ENCODE assay signal across 1 cellular context in the genomic region with DNA sequence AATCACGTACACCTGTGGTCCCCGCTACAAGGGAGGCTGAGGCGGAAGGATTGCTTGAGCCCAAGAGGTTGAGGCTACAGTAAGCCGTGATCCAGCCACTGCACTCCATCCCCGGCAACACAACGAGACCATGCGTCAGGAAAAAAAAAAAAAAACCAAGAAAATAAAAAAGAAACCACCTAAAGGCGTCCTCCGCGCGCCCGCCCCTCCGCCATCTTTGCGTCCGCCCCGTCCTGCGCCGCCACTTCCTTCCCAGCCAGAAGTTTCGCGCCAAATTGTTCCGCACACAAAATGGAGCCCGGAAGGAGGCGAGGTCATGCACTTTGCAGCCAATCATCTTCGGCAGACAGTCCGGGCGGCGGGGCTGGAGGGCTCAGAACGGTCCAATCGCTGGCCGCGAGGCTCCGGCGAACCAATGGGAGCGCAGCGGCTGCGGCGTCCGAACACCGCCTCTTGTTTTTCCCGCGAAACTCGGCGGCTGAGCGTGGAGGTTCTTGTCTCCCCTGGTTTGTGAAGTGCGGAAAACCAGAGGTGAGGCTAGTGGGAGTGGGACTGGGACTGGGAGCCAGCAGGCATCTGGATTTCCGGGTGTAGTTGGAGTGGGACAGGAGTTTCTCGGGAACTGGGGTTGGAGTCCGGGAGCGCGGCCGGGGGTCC.
TF ChIP-seq lines count a peak whose summit lies in the region.

Gene MCM5, plus strand, starts transcription at position 463 of the 657 bp plus-strand sequence. CDS start 299 bp downstream, outside the sequence.

TF ChIP-seq in HepG2, 621 proteins besides CTCF, POLR2A, EP300 and RAD21 (continued from another document and continues in another):
- TF ChIP-seq, protein P1, sequence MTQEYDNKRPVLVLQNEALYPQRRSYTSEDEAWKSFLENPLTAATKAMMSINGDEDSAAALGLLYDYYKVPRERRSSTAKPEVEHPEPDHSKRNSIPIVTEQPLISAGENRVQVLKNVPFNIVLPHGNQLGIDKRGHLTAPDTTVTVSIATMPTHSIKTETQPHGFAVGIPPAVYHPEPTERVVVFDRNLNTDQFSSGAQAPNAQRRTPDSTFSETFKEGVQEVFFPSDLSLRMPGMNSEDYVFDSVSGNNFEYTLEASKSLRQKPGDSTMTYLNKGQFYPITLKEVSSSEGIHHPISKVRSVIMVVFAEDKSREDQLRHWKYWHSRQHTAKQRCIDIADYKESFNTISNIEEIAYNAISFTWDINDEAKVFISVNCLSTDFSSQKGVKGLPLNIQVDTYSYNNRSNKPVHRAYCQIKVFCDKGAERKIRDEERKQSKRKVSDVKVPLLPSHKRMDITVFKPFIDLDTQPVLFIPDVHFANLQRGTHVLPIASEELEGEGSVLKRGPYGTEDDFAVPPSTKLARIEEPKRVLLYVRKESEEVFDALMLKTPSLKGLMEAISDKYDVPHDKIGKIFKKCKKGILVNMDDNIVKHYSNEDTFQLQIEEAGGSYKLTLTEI (CRISPR knock-in tag; conservative IDR thresholded peaks at IDR 0.05): no peak
- peak; percentile 95 for TF ChIP-seq CSRNP1 (CRISPR knock-in tag; IDR thresholded peaks at IDR 0.05)
- TF ChIP-seq ZGPAT (CRISPR knock-in tag; IDR thresholded peaks at IDR 0.05): 0 out of 2 replicates have a peak, but pooled peaks have one; percentile 31
- TF ChIP-seq TBP (CRISPR knock-in tag; IDR thresholded peaks at IDR 0.05): no peak
- TF ChIP-seq HDAC6 (IDR thresholded peaks at IDR 0.05; ENCODE audit: low read depth, low read length): no peak
- TF ChIP-seq, protein P2, sequence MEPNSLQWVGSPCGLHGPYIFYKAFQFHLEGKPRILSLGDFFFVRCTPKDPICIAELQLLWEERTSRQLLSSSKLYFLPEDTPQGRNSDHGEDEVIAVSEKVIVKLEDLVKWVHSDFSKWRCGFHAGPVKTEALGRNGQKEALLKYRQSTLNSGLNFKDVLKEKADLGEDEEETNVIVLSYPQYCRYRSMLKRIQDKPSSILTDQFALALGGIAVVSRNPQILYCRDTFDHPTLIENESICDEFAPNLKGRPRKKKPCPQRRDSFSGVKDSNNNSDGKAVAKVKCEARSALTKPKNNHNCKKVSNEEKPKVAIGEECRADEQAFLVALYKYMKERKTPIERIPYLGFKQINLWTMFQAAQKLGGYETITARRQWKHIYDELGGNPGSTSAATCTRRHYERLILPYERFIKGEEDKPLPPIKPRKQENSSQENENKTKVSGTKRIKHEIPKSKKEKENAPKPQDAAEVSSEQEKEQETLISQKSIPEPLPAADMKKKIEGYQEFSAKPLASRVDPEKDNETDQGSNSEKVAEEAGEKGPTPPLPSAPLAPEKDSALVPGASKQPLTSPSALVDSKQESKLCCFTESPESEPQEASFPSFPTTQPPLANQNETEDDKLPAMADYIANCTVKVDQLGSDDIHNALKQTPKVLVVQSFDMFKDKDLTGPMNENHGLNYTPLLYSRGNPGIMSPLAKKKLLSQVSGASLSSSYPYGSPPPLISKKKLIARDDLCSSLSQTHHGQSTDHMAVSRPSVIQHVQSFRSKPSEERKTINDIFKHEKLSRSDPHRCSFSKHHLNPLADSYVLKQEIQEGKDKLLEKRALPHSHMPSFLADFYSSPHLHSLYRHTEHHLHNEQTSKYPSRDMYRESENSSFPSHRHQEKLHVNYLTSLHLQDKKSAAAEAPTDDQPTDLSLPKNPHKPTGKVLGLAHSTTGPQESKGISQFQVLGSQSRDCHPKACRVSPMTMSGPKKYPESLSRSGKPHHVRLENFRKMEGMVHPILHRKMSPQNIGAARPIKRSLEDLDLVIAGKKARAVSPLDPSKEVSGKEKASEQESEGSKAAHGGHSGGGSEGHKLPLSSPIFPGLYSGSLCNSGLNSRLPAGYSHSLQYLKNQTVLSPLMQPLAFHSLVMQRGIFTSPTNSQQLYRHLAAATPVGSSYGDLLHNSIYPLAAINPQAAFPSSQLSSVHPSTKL (CRISPR knock-in tag; IDR thresholded peaks at IDR 0.05): no peak
- peak; percentile 78 for TF ChIP-seq ZNF777 (CRISPR knock-in tag; IDR thresholded peaks at IDR 0.05)
- TF ChIP-seq ZSCAN9 (CRISPR knock-in tag; IDR thresholded peaks at IDR 0.05; ENCODE audit: borderline replicate concordance): peak; percentile 68; the same call in 1 of the 2 replicates
- no peak for TF ChIP-seq SSRP1 (CRISPR knock-in tag; IDR thresholded peaks at IDR 0.05)
- peak; percentile 23; the same call in 1 of the 2 replicates for TF ChIP-seq MXD4 (CRISPR knock-in tag; IDR thresholded peaks at IDR 0.05)
- TF ChIP-seq, protein P3, sequence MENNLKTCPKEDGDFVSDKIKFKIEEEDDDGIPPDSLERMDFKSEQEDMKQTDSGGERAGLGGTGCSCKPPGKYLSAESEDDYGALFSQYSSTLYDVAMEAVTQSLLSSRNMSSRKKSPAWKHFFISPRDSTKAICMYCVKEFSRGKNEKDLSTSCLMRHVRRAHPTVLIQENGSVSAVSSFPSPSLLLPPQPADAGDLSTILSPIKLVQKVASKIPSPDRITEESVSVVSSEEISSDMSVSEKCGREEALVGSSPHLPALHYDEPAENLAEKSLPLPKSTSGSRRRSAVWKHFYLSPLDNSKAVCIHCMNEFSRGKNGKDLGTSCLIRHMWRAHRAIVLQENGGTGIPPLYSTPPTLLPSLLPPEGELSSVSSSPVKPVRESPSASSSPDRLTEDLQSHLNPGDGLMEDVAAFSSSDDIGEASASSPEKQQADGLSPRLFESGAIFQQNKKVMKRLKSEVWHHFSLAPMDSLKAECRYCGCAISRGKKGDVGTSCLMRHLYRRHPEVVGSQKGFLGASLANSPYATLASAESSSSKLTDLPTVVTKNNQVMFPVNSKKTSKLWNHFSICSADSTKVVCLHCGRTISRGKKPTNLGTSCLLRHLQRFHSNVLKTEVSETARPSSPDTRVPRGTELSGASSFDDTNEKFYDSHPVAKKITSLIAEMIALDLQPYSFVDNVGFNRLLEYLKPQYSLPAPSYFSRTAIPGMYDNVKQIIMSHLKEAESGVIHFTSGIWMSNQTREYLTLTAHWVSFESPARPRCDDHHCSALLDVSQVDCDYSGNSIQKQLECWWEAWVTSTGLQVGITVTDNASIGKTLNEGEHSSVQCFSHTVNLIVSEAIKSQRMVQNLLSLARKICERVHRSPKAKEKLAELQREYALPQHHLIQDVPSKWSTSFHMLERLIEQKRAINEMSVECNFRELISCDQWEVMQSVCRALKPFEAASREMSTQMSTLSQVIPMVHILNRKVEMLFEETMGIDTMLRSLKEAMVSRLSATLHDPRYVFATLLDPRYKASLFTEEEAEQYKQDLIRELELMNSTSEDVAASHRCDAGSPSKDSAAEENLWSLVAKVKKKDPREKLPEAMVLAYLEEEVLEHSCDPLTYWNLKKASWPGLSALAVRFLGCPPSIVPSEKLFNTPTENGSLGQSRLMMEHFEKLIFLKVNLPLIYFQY (CRISPR knock-in tag; IDR thresholded peaks at IDR 0.05; ENCODE audit: borderline replicate concordance): no peak
- peak; percentile 92 for TF ChIP-seq ATF7-NPFF (CRISPR knock-in tag; IDR thresholded peaks at IDR 0.05; ENCODE audit: low read depth)
- TF ChIP-seq ZNF382 (CRISPR knock-in tag; IDR thresholded peaks at IDR 0.05; ENCODE audit: borderline replicate concordance): no peak
- TF ChIP-seq HCFC1 (IDR thresholded peaks at IDR 0.05; ENCODE audit: low read depth, low read length): no peak; the same call in 1 of the 2 replicates
- TF ChIP-seq PHF21A (CRISPR knock-in tag; IDR thresholded peaks at IDR 0.05): peak; percentile 59; the same call in 1 of the 2 replicates
- no peak for TF ChIP-seq DPF2 (CRISPR knock-in tag; IDR thresholded peaks at IDR 0.05; ENCODE audit: borderline replicate concordance, low read depth)
- 0 out of 2 replicates have a peak, but pooled peaks have one; percentile 48 for TF ChIP-seq ZNF343 (CRISPR knock-in tag; IDR thresholded peaks at IDR 0.05)
- 0 out of 2 replicates have a peak, but pooled peaks have one; percentile 53 for TF ChIP-seq BATF2 (CRISPR knock-in tag; IDR thresholded peaks at IDR 0.05)
- TF ChIP-seq, protein P4, sequence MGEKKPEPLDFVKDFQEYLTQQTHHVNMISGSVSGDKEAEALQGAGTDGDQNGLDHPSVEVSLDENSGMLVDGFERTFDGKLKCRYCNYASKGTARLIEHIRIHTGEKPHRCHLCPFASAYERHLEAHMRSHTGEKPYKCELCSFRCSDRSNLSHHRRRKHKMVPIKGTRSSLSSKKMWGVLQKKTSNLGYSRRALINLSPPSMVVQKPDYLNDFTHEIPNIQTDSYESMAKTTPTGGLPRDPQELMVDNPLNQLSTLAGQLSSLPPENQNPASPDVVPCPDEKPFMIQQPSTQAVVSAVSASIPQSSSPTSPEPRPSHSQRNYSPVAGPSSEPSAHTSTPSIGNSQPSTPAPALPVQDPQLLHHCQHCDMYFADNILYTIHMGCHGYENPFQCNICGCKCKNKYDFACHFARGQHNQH (CRISPR knock-in tag; IDR thresholded peaks at IDR 0.05): 0 out of 2 replicates have a peak, but pooled peaks have one; percentile 50
- TF ChIP-seq EED (CRISPR knock-in tag; IDR thresholded peaks at IDR 0.05): peak; percentile 69; the same call in 1 of the 2 replicates
- TF ChIP-seq ZNF121 (CRISPR knock-in tag; IDR thresholded peaks at IDR 0.05): no peak
- no peak for TF ChIP-seq PBX2 (CRISPR knock-in tag; IDR thresholded peaks at IDR 0.05)
- TF ChIP-seq STAT6 (CRISPR knock-in tag; IDR thresholded peaks at IDR 0.05; ENCODE audit: borderline replicate concordance): no peak
- no peak for TF ChIP-seq ZBTB46 (CRISPR knock-in tag; IDR thresholded peaks at IDR 0.05; ENCODE audit: borderline replicate concordance)
- TF ChIP-seq ZNF792 (CRISPR knock-in tag; IDR thresholded peaks at IDR 0.05): 0 out of 2 replicates have a peak, but pooled peaks have one; percentile 39
